ENCODE assay signal across 17 cellular contexts in genomic region chr5:128913551-128913950, GRCh38.
A peak's percentile ranks its signal among the peaks of the same experiment; 100 is the strongest.
DNase-seq lines count a peak whose midpoint lies in the region; ATAC-seq lines count a peak whose summit lies in the region.
"Had no signal": no experiment of that assay in that cellular context is flagged by ENCODE, and none has a peak within 500 bp of the region (broad histone marks: within the 10 kb centered on the region; RNA-seq: fewer than 3 reads in every experiment).

No MANE protein-coding gene starts in this region.

- H3K36me3 Mint-ChIP-seq in stimulated activated effector memory CD8-positive, alpha-beta T cell treated with anti-CD3 and anti-CD28 coated beads, Interleukin-12 subunit alpha, Interleukin-12 subunit beta, amount 100 ng/mL, for 72 hours, result no peaks in the 10 kb centered on the region

- DNase-seq in stimulated activated effector memory CD8-positive, alpha-beta T cell treated with anti-CD3 and anti-CD28 coated beads, Interleukin-12 subunit alpha, Interleukin-12 subunit beta, amount 100 ng/mL, for 72 hours (ENCODE audit: low spot score in 2 of 2), result no peak
- DNase-seq in DMS153 treated with DMSO at 0.1 percent for 48 hours (lab: John Stamatoyannopoulos, UW; ENCODE audit: unreplicated experiment) (no peak), NCI-H345 treated with DMSO at 0.1 percent for 48 hours (lab: John Stamatoyannopoulos, UW; ENCODE audit: unreplicated experiment) (no peak), NCI-H748 treated with DMSO at 0.1 percent for 48 hours (lab: John Stamatoyannopoulos, UW) (no peak)
- DNase-seq: activated T-cell treated with anti-CD3 and anti-CD28 coated beads, Interleukin-2, amount 50 U/mL, for 1 hour; C1 segment of cervical spinal cord; DMS153; foreskin fibroblast; NCI-H187; NCI-H82; nephron progenitor cell; retina had no signal

- H3K27ac Mint-ChIP-seq in stimulated activated effector memory CD8-positive, alpha-beta T cell treated with anti-CD3 and anti-CD28 coated beads, Interleukin-12 subunit alpha, Interleukin-12 subunit beta, amount 100 ng/mL, for 72 hours, result no peak overlapping the region
- H3K27ac Mint-ChIP-seq: nephron progenitor cell had no signal

- peak; percentile 91 for ATAC-seq in GM18870 (IDR thresholded peaks at IDR 0.05; ENCODE audit: unreplicated experiment)
- peak; percentile 78 for ATAC-seq in GM21619 (IDR thresholded peaks at IDR 0.05; ENCODE audit: unreplicated experiment)
- ATAC-seq in HG03039 (IDR thresholded peaks at IDR 0.05; ENCODE audit: unreplicated experiment), result peak; percentile 98
- ATAC-seq in stimulated activated effector memory CD8-positive, alpha-beta T cell treated with anti-CD3 and anti-CD28 coated beads, Interleukin-12 subunit alpha, Interleukin-12 subunit beta, amount 100 ng/mL, for 72 hours, result peak; percentile 75
- ATAC-seq: HCT116 had no signal

- no peak overlapping the region for H3K4me3 Mint-ChIP-seq in stimulated activated effector memory CD8-positive, alpha-beta T cell treated with anti-CD3 and anti-CD28 coated beads, Interleukin-12 subunit alpha, Interleukin-12 subunit beta, amount 100 ng/mL, for 72 hours
- H3K4me3 Mint-ChIP-seq: central memory CD8-positive, alpha-beta T cell; nephron progenitor cell had no signal

- no peaks in the 10 kb centered on the region for H3K4me1 Mint-ChIP-seq in stimulated activated effector memory CD8-positive, alpha-beta T cell treated with anti-CD3 and anti-CD28 coated beads, Interleukin-12 subunit alpha, Interleukin-12 subunit beta, amount 100 ng/mL, for 72 hours
- H3K4me1 Mint-ChIP-seq: central memory CD8-positive, alpha-beta T cell; nephron progenitor cell had no signal

- H3K9me3 Mint-ChIP-seq in stimulated activated effector memory CD8-positive, alpha-beta T cell treated with anti-CD3 and anti-CD28 coated beads, Interleukin-12 subunit alpha, Interleukin-12 subunit beta, amount 100 ng/mL, for 72 hours, result no peaks in the 10 kb centered on the region
- H3K9me3 Mint-ChIP-seq: central memory CD8-positive, alpha-beta T cell; nephron progenitor cell had no signal
